2 cellular contexts compared by ENCODE assay signal in genomic region chr1:225861834-225862580, GRCh38.
TF ChIP-seq lines count a peak whose summit lies in the region.

No MANE protein-coding gene starts in this region.

TF ChIP-seq in K562, 482 proteins besides CTCF, POLR2A, EP300 and RAD21:
- TF ChIP-seq ZNF785 (CRISPR knock-in tag; IDR thresholded peaks at IDR 0.05) = no peak
- no peak for TF ChIP-seq SIN3A (IDR thresholded peaks at IDR 0.05; ENCODE audit: borderline replicate concordance in 2 of 2, control insufficient read depth in 1 of 2, low read depth in 2 of 2, low read length in 2 of 2)
- 0 out of 2 replicates have a peak, but pooled peaks have one; percentile 12 for TF ChIP-seq POLR2G (IDR thresholded peaks at IDR 0.05; ENCODE audit: low read depth, low read length)

TF ChIP-seq in SK-N-SH, 30 proteins besides CTCF, POLR2A, EP300 and RAD21:
- TF ChIP-seq FOXJ3 (CRISPR knock-in tag; IDR thresholded peaks at IDR 0.05) = no peak
- TF ChIP-seq YY1 (IDR thresholded peaks at IDR 0.05; ENCODE audit: low read depth) = no peak
- TF ChIP-seq FOXM1 (IDR thresholded peaks at IDR 0.05; ENCODE audit: low read depth) = no peak
- no peak for TF ChIP-seq USF2 (IDR thresholded peaks at IDR 0.05; ENCODE audit: borderline replicate concordance, low read depth, low read length)
- TF ChIP-seq PBX3 (IDR thresholded peaks at IDR 0.05) = no peak
- no peak for TF ChIP-seq TCF12 (IDR thresholded peaks at IDR 0.05)
- TF ChIP-seq GATA2 (CRISPR knock-in tag; IDR thresholded peaks at IDR 0.05) = no peak
- no peak for TF ChIP-seq SMC3 (IDR thresholded peaks at IDR 0.05; ENCODE audit: low read depth, low read length)
- no peak for TF ChIP-seq FOSL2 (IDR thresholded peaks at IDR 0.05; ENCODE audit: borderline replicate concordance, low read depth)
- no peak for TF ChIP-seq ZBTB33 (IDR thresholded peaks at IDR 0.05; ENCODE audit: borderline replicate concordance, low read depth)
- TF ChIP-seq GABPA (IDR thresholded peaks at IDR 0.05; ENCODE audit: low read depth) = no peak
- TF ChIP-seq MAX (IDR thresholded peaks at IDR 0.05; ENCODE audit: low read depth) = no peak
TF ChIP-seq in SK-N-SH: peak in this region for 0.
